1 cellular context compared by ENCODE assay signal in the genomic region with DNA sequence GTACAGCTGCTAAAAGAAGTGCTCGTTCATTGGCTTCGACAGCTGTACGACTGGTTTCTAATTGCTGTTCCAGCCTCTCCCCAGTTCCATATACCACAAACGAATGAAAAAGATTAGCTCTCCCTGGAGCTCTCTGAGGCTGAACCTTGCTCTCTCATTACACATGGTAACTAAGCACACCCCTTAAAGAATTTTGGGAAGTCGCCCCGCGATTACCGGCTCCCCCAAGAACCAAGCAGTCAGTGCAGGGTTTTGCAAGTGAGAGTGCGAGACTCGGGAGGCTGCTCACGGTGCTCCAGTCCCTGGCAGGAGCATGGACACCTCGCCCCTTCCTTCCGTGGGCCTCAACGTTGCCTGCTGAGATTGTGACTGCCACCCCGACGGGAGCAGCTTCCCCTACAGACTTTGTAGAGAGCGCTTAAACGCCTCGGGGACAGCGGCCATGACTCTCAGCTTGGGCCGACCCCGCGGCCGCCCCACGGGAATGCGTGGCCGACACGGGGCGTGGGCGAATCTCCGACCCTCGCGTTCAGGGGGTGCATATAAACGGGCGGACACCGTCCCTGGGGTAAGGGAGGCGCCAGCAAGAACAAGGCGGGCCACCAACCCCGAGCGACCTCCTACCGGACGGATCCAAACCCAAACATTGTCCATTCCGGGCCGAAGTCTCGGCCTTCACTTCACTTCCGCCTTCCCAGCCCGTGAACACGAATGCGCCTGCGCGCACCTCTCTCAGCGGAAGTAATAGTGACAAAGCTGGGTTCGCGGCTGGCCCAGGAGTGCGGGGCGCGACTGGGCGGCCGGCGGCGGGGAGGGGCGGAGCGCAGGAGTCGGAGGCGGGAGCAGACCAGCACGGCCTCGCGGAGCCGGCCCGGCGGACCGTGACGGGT.
TF ChIP-seq lines count a peak whose summit lies in the region.

A gene with protein sequence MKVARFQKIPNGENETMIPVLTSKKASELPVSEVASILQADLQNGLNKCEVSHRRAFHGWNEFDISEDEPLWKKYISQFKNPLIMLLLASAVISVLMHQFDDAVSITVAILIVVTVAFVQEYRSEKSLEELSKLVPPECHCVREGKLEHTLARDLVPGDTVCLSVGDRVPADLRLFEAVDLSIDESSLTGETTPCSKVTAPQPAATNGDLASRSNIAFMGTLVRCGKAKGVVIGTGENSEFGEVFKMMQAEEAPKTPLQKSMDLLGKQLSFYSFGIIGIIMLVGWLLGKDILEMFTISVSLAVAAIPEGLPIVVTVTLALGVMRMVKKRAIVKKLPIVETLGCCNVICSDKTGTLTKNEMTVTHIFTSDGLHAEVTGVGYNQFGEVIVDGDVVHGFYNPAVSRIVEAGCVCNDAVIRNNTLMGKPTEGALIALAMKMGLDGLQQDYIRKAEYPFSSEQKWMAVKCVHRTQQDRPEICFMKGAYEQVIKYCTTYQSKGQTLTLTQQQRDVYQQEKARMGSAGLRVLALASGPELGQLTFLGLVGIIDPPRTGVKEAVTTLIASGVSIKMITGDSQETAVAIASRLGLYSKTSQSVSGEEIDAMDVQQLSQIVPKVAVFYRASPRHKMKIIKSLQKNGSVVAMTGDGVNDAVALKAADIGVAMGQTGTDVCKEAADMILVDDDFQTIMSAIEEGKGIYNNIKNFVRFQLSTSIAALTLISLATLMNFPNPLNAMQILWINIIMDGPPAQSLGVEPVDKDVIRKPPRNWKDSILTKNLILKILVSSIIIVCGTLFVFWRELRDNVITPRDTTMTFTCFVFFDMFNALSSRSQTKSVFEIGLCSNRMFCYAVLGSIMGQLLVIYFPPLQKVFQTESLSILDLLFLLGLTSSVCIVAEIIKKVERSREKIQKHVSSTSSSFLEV (plus strand): TSS at position 845 of the 890 bp plus-strand sequence. CDS start 686 bp downstream, outside the sequence.

TF ChIP-seq in HEK293, 187 proteins besides CTCF, POLR2A, EP300 and RAD21 (continued from another document and continues in another):
- 0 out of 2 replicates have a peak, but pooled peaks have one; percentile 30 for TF ChIP-seq ZNF561 (tag by site-specific recombination; IDR thresholded peaks at IDR 0.05; ENCODE audit: borderline replicate concordance)
- TF ChIP-seq ZNF777 (tag by site-specific recombination; IDR thresholded peaks at IDR 0.05; ENCODE audit: borderline replicate concordance): peak; percentile 46; the same call in 1 of the 2 replicates
- peak; percentile 62; the same call in 1 of the 2 replicates for TF ChIP-seq YY2 (tag by site-specific recombination; IDR thresholded peaks at IDR 0.05)
- TF ChIP-seq PRDM1 (tag by site-specific recombination; IDR thresholded peaks at IDR 0.05): no peak
- no peak for TF ChIP-seq KLF9 (tag by site-specific recombination; IDR thresholded peaks at IDR 0.05; ENCODE audit: low read depth)
- TF ChIP-seq, protein P1, sequence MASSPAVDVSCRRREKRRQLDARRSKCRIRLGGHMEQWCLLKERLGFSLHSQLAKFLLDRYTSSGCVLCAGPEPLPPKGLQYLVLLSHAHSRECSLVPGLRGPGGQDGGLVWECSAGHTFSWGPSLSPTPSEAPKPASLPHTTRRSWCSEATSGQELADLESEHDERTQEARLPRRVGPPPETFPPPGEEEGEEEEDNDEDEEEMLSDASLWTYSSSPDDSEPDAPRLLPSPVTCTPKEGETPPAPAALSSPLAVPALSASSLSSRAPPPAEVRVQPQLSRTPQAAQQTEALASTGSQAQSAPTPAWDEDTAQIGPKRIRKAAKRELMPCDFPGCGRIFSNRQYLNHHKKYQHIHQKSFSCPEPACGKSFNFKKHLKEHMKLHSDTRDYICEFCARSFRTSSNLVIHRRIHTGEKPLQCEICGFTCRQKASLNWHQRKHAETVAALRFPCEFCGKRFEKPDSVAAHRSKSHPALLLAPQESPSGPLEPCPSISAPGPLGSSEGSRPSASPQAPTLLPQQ (tag by site-specific recombination; IDR thresholded peaks at IDR 0.05): no peak
- TF ChIP-seq ZBTB8A (tag by site-specific recombination; IDR thresholded peaks at IDR 0.05): no peak
- TF ChIP-seq, protein P2, sequence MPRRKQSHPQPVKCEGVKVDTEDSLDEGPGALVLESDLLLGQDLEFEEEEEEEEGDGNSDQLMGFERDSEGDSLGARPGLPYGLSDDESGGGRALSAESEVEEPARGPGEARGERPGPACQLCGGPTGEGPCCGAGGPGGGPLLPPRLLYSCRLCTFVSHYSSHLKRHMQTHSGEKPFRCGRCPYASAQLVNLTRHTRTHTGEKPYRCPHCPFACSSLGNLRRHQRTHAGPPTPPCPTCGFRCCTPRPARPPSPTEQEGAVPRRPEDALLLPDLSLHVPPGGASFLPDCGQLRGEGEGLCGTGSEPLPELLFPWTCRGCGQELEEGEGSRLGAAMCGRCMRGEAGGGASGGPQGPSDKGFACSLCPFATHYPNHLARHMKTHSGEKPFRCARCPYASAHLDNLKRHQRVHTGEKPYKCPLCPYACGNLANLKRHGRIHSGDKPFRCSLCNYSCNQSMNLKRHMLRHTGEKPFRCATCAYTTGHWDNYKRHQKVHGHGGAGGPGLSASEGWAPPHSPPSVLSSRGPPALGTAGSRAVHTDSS (tag by site-specific recombination; IDR thresholded peaks at IDR 0.05): no peak
- TF ChIP-seq ZNF624 (tag by site-specific recombination; IDR thresholded peaks at IDR 0.05): no peak
- TF ChIP-seq SP3 (tag by site-specific recombination; IDR thresholded peaks at IDR 0.05): peak; percentile 57
- TF ChIP-seq TRIM28 (IDR thresholded peaks at IDR 0.05; ENCODE audit: borderline replicate concordance, low read length): 0 out of 2 replicates have a peak, but pooled peaks have one; percentile 45
- TF ChIP-seq, protein P3, sequence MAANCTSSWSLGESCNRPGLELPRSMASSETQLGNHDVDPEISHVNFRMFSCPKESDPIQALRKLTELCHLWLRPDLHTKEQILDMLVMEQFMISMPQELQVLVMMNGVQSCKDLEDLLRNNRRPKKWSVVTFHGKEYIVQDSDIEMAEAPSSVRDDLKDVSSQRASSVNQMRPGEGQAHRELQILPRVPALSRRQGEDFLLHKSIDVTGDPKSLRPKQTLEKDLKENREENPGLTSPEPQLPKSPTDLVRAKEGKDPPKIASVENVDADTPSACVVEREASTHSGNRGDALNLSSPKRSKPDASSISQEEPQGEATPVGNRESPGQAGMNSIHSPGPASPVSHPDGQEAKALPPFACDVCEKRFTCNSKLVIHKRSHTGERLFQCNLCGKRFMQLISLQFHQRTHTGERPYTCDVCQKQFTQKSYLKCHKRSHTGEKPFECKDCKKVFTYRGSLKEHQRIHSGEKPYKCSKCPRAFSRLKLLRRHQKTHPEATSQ (tag by site-specific recombination; IDR thresholded peaks at IDR 0.05): no peak
- TF ChIP-seq ZNF202 (tag by site-specific recombination; IDR thresholded peaks at IDR 0.05; ENCODE audit: borderline replicate concordance): no peak
- peak; percentile 78 for TF ChIP-seq YY1 (tag by site-specific recombination; IDR thresholded peaks at IDR 0.05)
- TF ChIP-seq ZNF341 (tag by site-specific recombination; IDR thresholded peaks at IDR 0.05; ENCODE audit: low read depth): peak; percentile 91
- TF ChIP-seq ZNF24 (tag by site-specific recombination; IDR thresholded peaks at IDR 0.05): no peak
- TF ChIP-seq, protein P4, sequence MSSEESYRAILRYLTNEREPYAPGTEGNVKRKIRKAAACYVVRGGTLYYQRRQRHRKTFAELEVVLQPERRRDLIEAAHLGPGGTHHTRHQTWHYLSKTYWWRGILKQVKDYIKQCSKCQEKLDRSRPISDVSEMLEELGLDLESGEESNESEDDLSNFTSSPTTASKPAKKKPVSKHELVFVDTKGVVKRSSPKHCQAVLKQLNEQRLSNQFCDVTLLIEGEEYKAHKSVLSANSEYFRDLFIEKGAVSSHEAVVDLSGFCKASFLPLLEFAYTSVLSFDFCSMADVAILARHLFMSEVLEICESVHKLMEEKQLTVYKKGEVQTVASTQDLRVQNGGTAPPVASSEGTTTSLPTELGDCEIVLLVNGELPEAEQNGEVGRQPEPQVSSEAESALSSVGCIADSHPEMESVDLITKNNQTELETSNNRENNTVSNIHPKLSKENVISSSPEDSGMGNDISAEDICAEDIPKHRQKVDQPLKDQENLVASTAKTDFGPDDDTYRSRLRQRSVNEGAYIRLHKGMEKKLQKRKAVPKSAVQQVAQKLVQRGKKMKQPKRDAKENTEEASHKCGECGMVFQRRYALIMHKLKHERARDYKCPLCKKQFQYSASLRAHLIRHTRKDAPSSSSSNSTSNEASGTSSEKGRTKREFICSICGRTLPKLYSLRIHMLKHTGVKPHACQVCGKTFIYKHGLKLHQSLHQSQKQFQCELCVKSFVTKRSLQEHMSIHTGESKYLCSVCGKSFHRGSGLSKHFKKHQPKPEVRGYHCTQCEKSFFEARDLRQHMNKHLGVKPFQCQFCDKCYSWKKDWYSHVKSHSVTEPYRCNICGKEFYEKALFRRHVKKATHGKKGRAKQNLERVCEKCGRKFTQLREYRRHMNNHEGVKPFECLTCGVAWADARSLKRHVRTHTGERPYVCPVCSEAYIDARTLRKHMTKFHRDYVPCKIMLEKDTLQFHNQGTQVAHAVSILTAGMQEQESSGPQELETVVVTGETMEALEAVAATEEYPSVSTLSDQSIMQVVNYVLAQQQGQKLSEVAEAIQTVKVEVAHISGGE (tag by site-specific recombination; conservative IDR thresholded peaks at IDR 0.05; ENCODE audit: low read depth): peak; percentile 83
- TF ChIP-seq ZSCAN30 (tag by site-specific recombination; IDR thresholded peaks at IDR 0.05): peak; percentile 66
- TF ChIP-seq ZNF335 (tag by site-specific recombination; conservative IDR thresholded peaks at IDR 0.05): peak; percentile 88
- TF ChIP-seq ZNF157 (tag by site-specific recombination; IDR thresholded peaks at IDR 0.05): no peak
- TF ChIP-seq ZNF654 (tag by site-specific recombination; IDR thresholded peaks at IDR 0.05; ENCODE audit: low read depth): 0 out of 2 replicates have a peak, but pooled peaks have one; percentile 10
- no peak for TF ChIP-seq ZNF23 (tag by site-specific recombination; IDR thresholded peaks at IDR 0.05; ENCODE audit: borderline replicate concordance)
- TF ChIP-seq, protein P5, sequence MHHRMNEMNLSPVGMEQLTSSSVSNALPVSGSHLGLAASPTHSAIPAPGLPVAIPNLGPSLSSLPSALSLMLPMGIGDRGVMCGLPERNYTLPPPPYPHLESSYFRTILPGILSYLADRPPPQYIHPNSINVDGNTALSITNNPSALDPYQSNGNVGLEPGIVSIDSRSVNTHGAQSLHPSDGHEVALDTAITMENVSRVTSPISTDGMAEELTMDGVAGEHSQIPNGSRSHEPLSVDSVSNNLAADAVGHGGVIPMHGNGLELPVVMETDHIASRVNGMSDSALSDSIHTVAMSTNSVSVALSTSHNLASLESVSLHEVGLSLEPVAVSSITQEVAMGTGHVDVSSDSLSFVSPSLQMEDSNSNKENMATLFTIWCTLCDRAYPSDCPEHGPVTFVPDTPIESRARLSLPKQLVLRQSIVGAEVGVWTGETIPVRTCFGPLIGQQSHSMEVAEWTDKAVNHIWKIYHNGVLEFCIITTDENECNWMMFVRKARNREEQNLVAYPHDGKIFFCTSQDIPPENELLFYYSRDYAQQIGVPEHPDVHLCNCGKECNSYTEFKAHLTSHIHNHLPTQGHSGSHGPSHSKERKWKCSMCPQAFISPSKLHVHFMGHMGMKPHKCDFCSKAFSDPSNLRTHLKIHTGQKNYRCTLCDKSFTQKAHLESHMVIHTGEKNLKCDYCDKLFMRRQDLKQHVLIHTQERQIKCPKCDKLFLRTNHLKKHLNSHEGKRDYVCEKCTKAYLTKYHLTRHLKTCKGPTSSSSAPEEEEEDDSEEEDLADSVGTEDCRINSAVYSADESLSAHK (tag by site-specific recombination; IDR thresholded peaks at IDR 0.05): no peak
- TF ChIP-seq ZNF660 (tag by site-specific recombination; IDR thresholded peaks at IDR 0.05): no peak
- TF ChIP-seq, protein P6, sequence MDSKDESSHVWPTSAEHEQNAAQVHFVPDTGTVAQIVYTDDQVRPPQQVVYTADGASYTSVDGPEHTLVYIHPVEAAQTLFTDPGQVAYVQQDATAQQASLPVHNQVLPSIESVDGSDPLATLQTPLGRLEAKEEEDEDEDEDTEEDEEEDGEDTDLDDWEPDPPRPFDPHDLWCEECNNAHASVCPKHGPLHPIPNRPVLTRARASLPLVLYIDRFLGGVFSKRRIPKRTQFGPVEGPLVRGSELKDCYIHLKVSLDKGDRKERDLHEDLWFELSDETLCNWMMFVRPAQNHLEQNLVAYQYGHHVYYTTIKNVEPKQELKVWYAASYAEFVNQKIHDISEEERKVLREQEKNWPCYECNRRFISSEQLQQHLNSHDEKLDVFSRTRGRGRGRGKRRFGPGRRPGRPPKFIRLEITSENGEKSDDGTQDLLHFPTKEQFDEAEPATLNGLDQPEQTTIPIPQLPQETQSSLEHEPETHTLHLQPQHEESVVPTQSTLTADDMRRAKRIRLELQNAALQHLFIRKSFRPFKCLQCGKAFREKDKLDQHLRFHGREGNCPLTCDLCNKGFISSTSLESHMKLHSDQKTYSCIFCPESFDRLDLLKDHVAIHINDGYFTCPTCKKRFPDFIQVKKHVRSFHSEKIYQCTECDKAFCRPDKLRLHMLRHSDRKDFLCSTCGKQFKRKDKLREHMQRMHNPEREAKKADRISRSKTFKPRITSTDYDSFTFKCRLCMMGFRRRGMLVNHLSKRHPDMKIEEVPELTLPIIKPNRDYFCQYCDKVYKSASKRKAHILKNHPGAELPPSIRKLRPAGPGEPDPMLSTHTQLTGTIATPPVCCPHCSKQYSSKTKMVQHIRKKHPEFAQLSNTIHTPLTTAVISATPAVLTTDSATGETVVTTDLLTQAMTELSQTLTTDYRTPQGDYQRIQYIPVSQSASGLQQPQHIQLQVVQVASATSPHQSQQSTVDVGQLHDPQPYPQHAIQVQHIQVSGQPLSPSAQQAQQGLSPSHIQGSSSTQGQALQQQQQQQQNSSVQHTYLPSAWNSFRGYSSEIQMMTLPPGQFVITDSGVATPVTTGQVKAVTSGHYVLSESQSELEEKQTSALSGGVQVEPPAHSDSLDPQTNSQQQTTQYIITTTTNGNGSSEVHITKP (tag by site-specific recombination; IDR thresholded peaks at IDR 0.05): peak; percentile 73
- no peak for TF ChIP-seq ZNF664 (tag by site-specific recombination; IDR thresholded peaks at IDR 0.05)
- TF ChIP-seq, protein P7, sequence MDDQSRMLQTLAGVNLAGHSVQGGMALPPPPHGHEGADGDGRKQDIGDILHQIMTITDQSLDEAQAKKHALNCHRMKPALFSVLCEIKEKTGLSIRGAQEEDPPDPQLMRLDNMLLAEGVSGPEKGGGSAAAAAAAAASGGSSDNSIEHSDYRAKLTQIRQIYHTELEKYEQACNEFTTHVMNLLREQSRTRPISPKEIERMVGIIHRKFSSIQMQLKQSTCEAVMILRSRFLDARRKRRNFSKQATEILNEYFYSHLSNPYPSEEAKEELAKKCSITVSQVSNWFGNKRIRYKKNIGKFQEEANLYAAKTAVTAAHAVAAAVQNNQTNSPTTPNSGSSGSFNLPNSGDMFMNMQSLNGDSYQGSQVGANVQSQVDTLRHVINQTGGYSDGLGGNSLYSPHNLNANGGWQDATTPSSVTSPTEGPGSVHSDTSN (CRISPR knock-in tag; IDR thresholded peaks at IDR 0.05): peak; percentile 41; the same call in 1 of the 2 replicates
- no peak for TF ChIP-seq ZNF677 (tag by site-specific recombination; IDR thresholded peaks at IDR 0.05)
- no peak for TF ChIP-seq ZNF132 (tag by site-specific recombination; IDR thresholded peaks at IDR 0.05; ENCODE audit: borderline replicate concordance)
- TF ChIP-seq EGR2 (tag by site-specific recombination; IDR thresholded peaks at IDR 0.05; ENCODE audit: low read depth): peak; percentile 42; the same call in 1 of the 2 replicates
- TF ChIP-seq ZSCAN23 (tag by site-specific recombination; IDR thresholded peaks at IDR 0.05): no peak
- TF ChIP-seq ZNF501 (tag by site-specific recombination; IDR thresholded peaks at IDR 0.05): peak; percentile 42; the same call in 1 of the 2 replicates
- no peak for TF ChIP-seq KLF10 (tag by site-specific recombination; IDR thresholded peaks at IDR 0.05)
- TF ChIP-seq ZNF600 (tag by site-specific recombination; IDR thresholded peaks at IDR 0.05): peak; percentile 8; the same call in 1 of the 2 replicates
